Comparison of ENCODE assay signal across 14 cellular contexts in the genomic region with DNA sequence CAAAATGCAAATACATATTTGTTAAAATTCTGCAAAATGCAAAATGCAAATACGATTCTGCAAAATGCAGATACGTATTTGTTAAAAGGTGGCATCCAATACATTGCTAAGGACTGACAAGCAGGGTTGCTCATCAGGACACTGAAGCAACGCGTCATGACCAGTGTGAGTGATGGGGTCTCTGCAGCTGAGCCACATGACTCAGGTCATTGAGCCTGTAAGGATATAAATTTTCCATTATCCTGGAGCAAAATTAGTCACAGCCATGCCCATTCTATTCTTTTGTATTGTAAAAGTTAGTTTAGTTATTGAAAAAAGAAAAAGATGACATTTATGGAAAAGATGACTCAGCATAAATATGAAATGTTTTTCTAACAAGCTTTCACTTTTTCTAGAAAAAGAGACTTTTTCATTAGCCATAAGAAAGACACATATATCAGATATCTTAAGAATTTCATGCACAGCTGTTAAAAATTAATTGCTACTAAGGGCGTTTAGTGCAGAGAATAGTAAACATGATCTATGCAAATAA.
"Had no signal": no experiment of that assay in that cellular context is flagged by ENCODE, and none has a peak within 500 bp of the region (broad histone marks: within the 10 kb centered on the region; RNA-seq: fewer than 3 reads in every experiment).

No MANE protein-coding gene starts in this region.

- H3K27me3 Mint-ChIP-seq: activated B cell treated with CpG ODN at 0.5 μM for 24 hours; activated CD4-positive, alpha-beta T cell treated with anti-CD3 and anti-CD28 coated beads, Interleukin-2, amount 10 ng/mL, durations not matched to agents 7 days and 5 days; activated naive CD4-positive, alpha-beta T cell treated with anti-CD3 and anti-CD28 coated beads, Interleukin-2, amount 10 ng/mL, durations not matched to agents 7 days and 5 days had no signal

- FAIRE-seq: bronchial epithelial cell had no signal

- ATAC-seq: mucosa of descending colon; naive thymus-derived CD8-positive, alpha-beta T cell; stimulated activated effector memory CD8-positive, alpha-beta T cell treated with anti-CD3 and anti-CD28 coated beads, Interleukin-12 subunit alpha, Interleukin-12 subunit beta, amount 100 ng/mL, for 72 hours had no signal

- H3K4me3 Mint-ChIP-seq: activated B cell treated with CpG ODN at 0.5 μM for 24 hours; activated CD4-positive, alpha-beta T cell treated with anti-CD3 and anti-CD28 coated beads, Interleukin-2, amount 10 ng/mL, durations not matched to agents 7 days and 5 days; activated naive CD4-positive, alpha-beta T cell treated with anti-CD3 and anti-CD28 coated beads, Interleukin-2, amount 10 ng/mL, durations not matched to agents 7 days and 5 days; naive thymus-derived CD8-positive, alpha-beta T cell; stimulated activated effector memory CD8-positive, alpha-beta T cell treated with anti-CD3 and anti-CD28 coated beads, Interleukin-12 subunit alpha, Interleukin-12 subunit beta, amount 100 ng/mL, for 72 hours had no signal

- H3K4me2 ChIP-seq: smooth muscle cell had no signal

- DNase-seq: activated B cell treated with CpG ODN at 0.5 μM for 24 hours; activated CD4-positive, alpha-beta T cell treated with anti-CD3 and anti-CD28 coated beads, Interleukin-2, amount 10 ng/mL, durations not matched to agents 7 days and 5 days; activated naive CD4-positive, alpha-beta T cell treated with anti-CD3 and anti-CD28 coated beads, Interleukin-2, amount 10 ng/mL, durations not matched to agents 7 days and 5 days; amygdala; foreskin fibroblast; mucosa of descending colon; naive thymus-derived CD8-positive, alpha-beta T cell; posterior cingulate gyrus; transverse colon had no signal

- H3K36me3 ChIP-seq: neutrophil, transverse colon had no signal

- H3K27ac ChIP-seq: neutrophil, transverse colon had no signal

- H3K27ac Mint-ChIP-seq: activated B cell treated with CpG ODN at 0.5 μM for 24 hours; activated CD4-positive, alpha-beta T cell treated with anti-CD3 and anti-CD28 coated beads, Interleukin-2, amount 10 ng/mL, durations not matched to agents 7 days and 5 days; activated naive CD4-positive, alpha-beta T cell treated with anti-CD3 and anti-CD28 coated beads, Interleukin-2, amount 10 ng/mL, durations not matched to agents 7 days and 5 days; activated T-helper 2 cell treated with anti-CD3 and anti-CD28 coated beads, Interferon-gamma antibody, Interleukin-2, Interleukin-4, amounts not matched to agents 10 μg/mL and 5 μg/mL and 100 μg/mL, durations not matched to agents 14 hours and 24 hours and 36 hours; naive thymus-derived CD8-positive, alpha-beta T cell; stimulated activated effector memory CD8-positive, alpha-beta T cell treated with anti-CD3 and anti-CD28 coated beads, Interleukin-12 subunit alpha, Interleukin-12 subunit beta, amount 100 ng/mL, for 72 hours had no signal

- H3K27me3 ChIP-seq: neutrophil, transverse colon had no signal

- H3K4me1 Mint-ChIP-seq: activated B cell treated with CpG ODN at 0.5 μM for 24 hours; activated CD4-positive, alpha-beta T cell treated with anti-CD3 and anti-CD28 coated beads, Interleukin-2, amount 10 ng/mL, durations not matched to agents 7 days and 5 days; activated naive CD4-positive, alpha-beta T cell treated with anti-CD3 and anti-CD28 coated beads, Interleukin-2, amount 10 ng/mL, durations not matched to agents 7 days and 5 days; naive thymus-derived CD8-positive, alpha-beta T cell; stimulated activated effector memory CD8-positive, alpha-beta T cell treated with anti-CD3 and anti-CD28 coated beads, Interleukin-12 subunit alpha, Interleukin-12 subunit beta, amount 100 ng/mL, for 72 hours had no signal

- H3K36me3 Mint-ChIP-seq: activated naive CD4-positive, alpha-beta T cell treated with anti-CD3 and anti-CD28 coated beads, Interleukin-2, amount 10 ng/mL, durations not matched to agents 7 days and 5 days; stimulated activated effector memory CD8-positive, alpha-beta T cell treated with anti-CD3 and anti-CD28 coated beads, Interleukin-12 subunit alpha, Interleukin-12 subunit beta, amount 100 ng/mL, for 72 hours had no signal

- H3K4me3 ChIP-seq: mucosa of descending colon, smooth muscle cell, transverse colon had no signal

- H3K9me3 ChIP-seq: mucosa of descending colon, neutrophil, transverse colon had no signal

- H3K4me1 ChIP-seq: transverse colon had no signal
